Comparison of ENCODE assay signal across 17 cellular contexts in genomic region chr20:56835829-56836228, GRCh38.
DNase-seq lines count a peak whose midpoint lies in the region; ATAC-seq and TF ChIP-seq lines count a peak whose summit lies in the region.
"Had no signal": no experiment of that assay in that cellular context is flagged by ENCODE, and none has a peak within 500 bp of the region (broad histone marks: within the 10 kb centered on the region; RNA-seq: fewer than 3 reads in every experiment).

No MANE protein-coding gene starts in this region.

- no peak overlapping the region for H3K27ac ChIP-seq in HEK293 (ENCODE audit: extremely low read depth, low read depth, low read length)
- H3K27ac ChIP-seq: A549; BLaER1 treated with 17β-estradiol and CSF1 and Interleukin-3, amounts not matched to agents 10 nM and 100 nM; C4-2B had no signal

- ATAC-seq in left lobe of liver: peak; percentile 78
- ATAC-seq: A549; CD8-positive, alpha-beta T cell had no signal

- H3K27me3 Mint-ChIP-seq in osteocyte (ENCODE audit: unreplicated experiment): no peaks in the 10 kb centered on the region
- H3K27me3 Mint-ChIP-seq in activated CD4-positive, alpha-beta memory T cell treated with anti-CD3 and anti-CD28 coated beads, Interleukin-2, amount 10 ng/mL, durations not matched to agents 7 days and 5 days: no peaks in the 10 kb centered on the region

- no peaks in the 10 kb centered on the region for H3K36me3 ChIP-seq in HEK293 (ENCODE audit: control insufficient read depth in 2 of 2, insufficient read depth in 1 of 2, low read length in 2 of 2)
- H3K36me3 ChIP-seq: BLaER1 treated with 17β-estradiol and CSF1 and Interleukin-3, amounts not matched to agents 10 nM and 100 nM had no signal

- H3K9me3 Mint-ChIP-seq in osteocyte (ENCODE audit: unreplicated experiment): no peaks in the 10 kb centered on the region
- peaks cover 2% of the 10 kb centered on the region for H3K9me3 Mint-ChIP-seq in activated CD4-positive, alpha-beta memory T cell treated with anti-CD3 and anti-CD28 coated beads, Interleukin-2, amount 10 ng/mL, durations not matched to agents 7 days and 5 days
- H3K9me3 Mint-ChIP-seq: CD4-positive, alpha-beta T cell; CD8-positive, alpha-beta T cell had no signal

- no peak overlapping the region for H3K4me3 ChIP-seq in HEK293 (ENCODE audit: low read depth, low read length)
- H3K4me3 ChIP-seq: A549; BLaER1 treated with 17β-estradiol and CSF1 and Interleukin-3, amounts not matched to agents 10 nM and 100 nM had no signal

- POLR2A ChIA-PET in HEK293 (lab: Yijun Ruan, JAX): interaction anchor here (0.6 kb wide), 1 partner anchor 18 kb away, joined by 4 read pairs; no protein-coding TSS in a partner anchor
- POLR2A ChIA-PET in activated CD4-positive, alpha-beta memory T cell treated with anti-CD3 and anti-CD28 coated beads, Interleukin-2, amount 10 ng/mL, durations not matched to agents 7 days and 5 days (lab: Charles Lee): no interaction called here

- DNase-seq in left lobe of liver (ENCODE audit: low spot score) (no peak), osteocyte (ENCODE audit: extremely low spot score, unreplicated experiment) (no peak), A172 (ENCODE audit: low spot score) (no peak)
- DNase-seq in activated CD4-positive, alpha-beta memory T cell treated with anti-CD3 and anti-CD28 coated beads, Interleukin-2, amount 10 ng/mL, durations not matched to agents 7 days and 5 days: no peak
- DNase-seq: 8988T; AML-193; Caco-2; Calu3; CD4-positive, alpha-beta T cell; CD8-positive, alpha-beta T cell; DMS79 treated with DMSO at 0.1 percent for 48 hours; GF-D8 had no signal

- H3K4me1 Mint-ChIP-seq in osteocyte (ENCODE audit: unreplicated experiment): peaks cover 64% of the 10 kb centered on the region
- H3K4me1 Mint-ChIP-seq in activated CD4-positive, alpha-beta memory T cell treated with anti-CD3 and anti-CD28 coated beads, Interleukin-2, amount 10 ng/mL, durations not matched to agents 7 days and 5 days: no peaks in the 10 kb centered on the region
- H3K4me1 Mint-ChIP-seq: B cell had no signal

- no peaks in the 10 kb centered on the region for H3K36me3 Mint-ChIP-seq in osteocyte (ENCODE audit: unreplicated experiment)
- no peaks in the 10 kb centered on the region for H3K36me3 Mint-ChIP-seq in activated CD4-positive, alpha-beta memory T cell treated with anti-CD3 and anti-CD28 coated beads, Interleukin-2, amount 10 ng/mL, durations not matched to agents 7 days and 5 days (ENCODE audit: low read depth)
- H3K36me3 Mint-ChIP-seq: CD8-positive, alpha-beta T cell had no signal

- peak overlapping the region; percentile 54 for H3K27ac Mint-ChIP-seq in osteocyte (ENCODE audit: unreplicated experiment)
- no peak overlapping the region for H3K27ac Mint-ChIP-seq in activated CD4-positive, alpha-beta memory T cell treated with anti-CD3 and anti-CD28 coated beads, Interleukin-2, amount 10 ng/mL, durations not matched to agents 7 days and 5 days
- H3K27ac Mint-ChIP-seq: B cell; CD4-positive, alpha-beta T cell; CD8-positive, alpha-beta T cell had no signal

- CTCF ChIA-PET in HEK293 (lab: Yijun Ruan, JAX): interaction anchor here (0.6 to 1.2 kb wide), 3 partner anchors 8 to 422 kb away, joined by 3 to 4 read pairs (median 4); no protein-coding TSS in a partner anchor
- CTCF ChIA-PET in activated CD4-positive, alpha-beta memory T cell treated with anti-CD3 and anti-CD28 coated beads, Interleukin-2, amount 10 ng/mL, durations not matched to agents 7 days and 5 days (lab: Charles Lee): no interaction called here

- no peaks in the 10 kb centered on the region for H3K9me3 ChIP-seq in HEK293 (ENCODE audit: control insufficient read depth, insufficient read depth, low read depth, low read length)
- H3K9me3 ChIP-seq: A549; BLaER1 treated with 17β-estradiol and CSF1 and Interleukin-3, amounts not matched to agents 10 nM and 100 nM; Caco-2 had no signal

- no peak for TF ChIP-seq CTCF in HEK293 (tag by site-specific recombination; IDR thresholded peaks at IDR 0.05)
- TF ChIP-seq CTCF in osteocyte (IDR thresholded peaks at IDR 0.05): no peak

- H3K4me3 Mint-ChIP-seq in osteocyte (ENCODE audit: unreplicated experiment): no peak overlapping the region
- no peak overlapping the region for H3K4me3 Mint-ChIP-seq in activated CD4-positive, alpha-beta memory T cell treated with anti-CD3 and anti-CD28 coated beads, Interleukin-2, amount 10 ng/mL, durations not matched to agents 7 days and 5 days
- H3K4me3 Mint-ChIP-seq: B cell; CD4-positive, alpha-beta T cell; CD8-positive, alpha-beta T cell had no signal

- H3K4me1 ChIP-seq in HEK293 (ENCODE audit: control insufficient read depth, insufficient read depth, low read length): no peaks in the 10 kb centered on the region
- H3K4me1 ChIP-seq: A549, Caco-2 had no signal

TF ChIP-seq in HEK293, 187 proteins besides CTCF, POLR2A, EP300 and RAD21:
- TF ChIP-seq ZNF624 (tag by site-specific recombination; IDR thresholded peaks at IDR 0.05): no peak
- TF ChIP-seq IKZF3 (tag by site-specific recombination; IDR thresholded peaks at IDR 0.05): no peak
- TF ChIP-seq ZBTB17 (tag by site-specific recombination; IDR thresholded peaks at IDR 0.05): peak; percentile 72
- TF ChIP-seq ZBTB7A (tag by site-specific recombination; IDR thresholded peaks at IDR 0.05; ENCODE audit: low read depth): no peak
